ENCODE assay signal across 8 cellular contexts in the genomic region with DNA sequence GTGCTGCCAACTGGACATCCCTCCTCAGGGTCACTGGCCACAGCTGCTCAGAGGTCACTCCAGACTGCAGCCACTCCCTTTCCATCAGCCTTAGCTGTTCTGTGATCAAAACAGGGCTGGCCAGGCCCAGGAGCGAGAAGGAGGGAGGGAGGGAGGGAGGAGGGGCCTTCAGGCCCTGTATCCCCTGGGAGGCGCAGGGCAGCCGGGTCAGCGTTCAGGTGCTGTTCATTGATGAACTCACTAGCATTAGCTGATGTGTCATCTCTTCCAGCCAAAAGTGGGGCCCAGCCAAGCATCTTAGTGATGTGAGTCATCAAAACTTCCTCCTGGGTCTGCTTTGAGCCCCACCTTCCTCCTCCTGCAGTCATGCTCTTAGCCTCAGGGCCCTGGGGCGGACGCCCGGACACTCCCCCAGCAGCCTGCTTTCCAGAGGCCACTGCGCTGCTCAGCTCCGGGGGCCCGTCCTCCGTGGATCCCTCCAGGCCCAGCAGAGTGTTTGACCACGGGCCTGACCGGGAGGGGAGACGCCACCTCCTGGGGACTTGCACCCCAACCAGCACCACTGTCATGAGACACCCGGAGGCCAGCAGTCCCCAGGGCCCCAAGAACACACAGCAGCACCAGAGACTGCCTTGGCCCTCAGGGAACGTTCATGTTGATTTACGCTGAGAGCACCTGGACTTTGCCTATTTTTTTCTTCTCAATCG.
DNase-seq lines count a peak whose midpoint lies in the region; ATAC-seq and TF ChIP-seq lines count a peak whose summit lies in the region.

No MANE protein-coding gene starts in this region.

- DNase-seq in HPDE6-E6E7 (ENCODE audit: extremely low spot score) (peak; percentile 99), activated B cell treated with CpG ODN at 0.5 μM for 24 hours (peak; percentile 44), epithelial cell of prostate (ENCODE audit: low read depth, low spot score) (peak; percentile 93), non-pigmented ciliary epithelial cell (ENCODE audit: low read depth) (peak; percentile 86), tibial nerve (ENCODE audit: low spot score in 2 of 2) (peak; percentile 77 to 83), NCI-H2196 treated with DMSO at 0.1 percent for 48 hours (lab: John Stamatoyannopoulos, UW; ENCODE audit: unreplicated experiment) (no peak), NCI-H1048 (lab: John Stamatoyannopoulos, UW) (no peak)

- H3K4me1 Mint-ChIP-seq in activated B cell treated with CpG ODN at 0.5 μM for 24 hours, result peaks cover 37% of the 10 kb centered on the region

- TF ChIP-seq EP300 in tibial nerve (IDR thresholded peaks at IDR 0.05), result peak in 1 of 2 donors; percentile 66

- no peak overlapping the region for H3K27ac ChIP-seq in epithelial cell of prostate
- peak overlapping the region in 3 of 4 donors; percentile 29 to 64 (median 50) for H3K27ac ChIP-seq in tibial nerve

- peaks cover 0 to 18% (median 10%) of the 10 kb centered on the region in 4 donors for H3K4me1 ChIP-seq in tibial nerve

- H3K27me3 ChIP-seq in tibial nerve, result no peaks in the 10 kb centered on the region

- TF ChIP-seq CTCF in activated B cell treated with CpG ODN at 0.5 μM for 24 hours (IDR thresholded peaks at IDR 0.05) (no peak), tibial nerve (IDR thresholded peaks at IDR 0.05) (no peak)

- no peaks in the 10 kb centered on the region for H3K36me3 ChIP-seq in tibial nerve

- POLR2A ChIA-PET in activated B cell treated with CpG ODN at 0.5 μM for 24 hours (lab: Charles Lee), result interaction anchor here (1.0 kb wide), 1 partner anchor 96 kb away, joined by 4 read pairs; no protein-coding TSS in a partner anchor

- no peaks in the 10 kb centered on the region for H3K9me3 ChIP-seq in tibial nerve

- intact Hi-C loops in activated B cell treated with CpG ODN at 0.5 μM for 24 hours (cut with micrococcal nuclease), result loop anchor here (1.0 to 5.0 kb wide), 5 partner anchors 31 to 256 kb away; a partner anchor contains a TSS

- H3K27me3 Mint-ChIP-seq in activated B cell treated with CpG ODN at 0.5 μM for 24 hours, result no peaks in the 10 kb centered on the region

- peak overlapping the region; percentile 11 for H3K4me3 Mint-ChIP-seq in activated B cell treated with CpG ODN at 0.5 μM for 24 hours

- no peak for TF ChIP-seq POLR2A in tibial nerve (IDR thresholded peaks at IDR 0.05)

- H3K27ac Mint-ChIP-seq in activated B cell treated with CpG ODN at 0.5 μM for 24 hours, result no peak overlapping the region

- H3K4me3 ChIP-seq in tibial nerve, result no peak overlapping the region

- 36 to 45% methylated on average over 12 to 18 of the region's 18 CpGs for WGBS in tibial nerve, 2 donors

- H3K36me3 Mint-ChIP-seq in activated B cell treated with CpG ODN at 0.5 μM for 24 hours (ENCODE audit: low read depth), result no peaks in the 10 kb centered on the region

- CTCF ChIA-PET in activated B cell treated with CpG ODN at 0.5 μM for 24 hours (lab: Charles Lee), result no interaction called here

- ATAC-seq in GM18867 (IDR thresholded peaks at IDR 0.05; ENCODE audit: unreplicated experiment), result peak; percentile 74
- peak; percentile 83 for ATAC-seq in activated B cell treated with CpG ODN at 0.5 μM for 24 hours (ENCODE audit: low read depth)

- H3K9me3 Mint-ChIP-seq in activated B cell treated with CpG ODN at 0.5 μM for 24 hours, result no peaks in the 10 kb centered on the region

Comparison
In these comparisons a context has a peak if more than half of its experiments do, and no peak if none do; other contexts are left out.
1. DNase-seq: peak in HPDE6-E6E7 (single experiment), activated B cell treated with CpG ODN at 0.5 μM for 24 hours (single experiment), epithelial cell of prostate (single experiment), non-pigmented ciliary epithelial cell (single experiment) and tibial nerve (2 of 2); none in NCI-H2196 treated with DMSO at 0.1 percent for 48 hours (single experiment) and NCI-H1048 (single experiment).